Comparison of ENCODE assay signal across 8 cellular contexts in genomic region chr11:61752117-61752924, GRCh38. TPM values are rescaled to one million over a fixed set of nuclear protein-coding genes. Genes with fewer than 3 reads are reported as not detected.
DNase-seq lines count a peak whose midpoint lies in the region; TF ChIP-seq lines count a peak whose summit lies in the region.

MYRF (plus strand) TSS chr11:61752636; CDS start chr11:61752745, 109 bp downstream.

- peak; percentile 50 for TF ChIP-seq CTCF in GM12873 (IDR thresholded peaks at IDR 0.05; ENCODE audit: insufficient read depth, low read depth, low read length, missing control alignments)

- peak; percentile 26 for DNase-seq in M059J (ENCODE audit: low read depth)
- DNase-seq in activated CD4-positive, alpha-beta T cell treated with anti-CD3 and anti-CD28 coated beads, Interleukin-2, amount 50 U/mL, for 24 hours (ENCODE audit: low read depth in 1 of 2, low spot score in 1 of 2) = peak; percentile 25 to 33
- DNase-seq in dermis blood vessel endothelial cell = peak; percentile 54
- peak; percentile 36 to 58 for DNase-seq in lung microvascular endothelial cell (ENCODE audit: low read depth in 2 of 2)
- peak; percentile 42 to 49 for DNase-seq in stimulated activated CD8-positive, alpha-beta memory T cell treated with anti-CD3 and anti-CD28 coated beads, Interleukin-15, amount 100 ng/mL, for 48 hours (ENCODE audit: low read depth in 2 of 2)
- no peak for DNase-seq in DMS114 treated with DMSO at 0.1 percent for 48 hours (lab: John Stamatoyannopoulos, UW; ENCODE audit: unreplicated experiment)
- DNase-seq in retina = no peak

RNA-seq across cellular contexts. Expression of gene MYRF, which starts in this region (rescaled TPM):
- 4.3 and 5.0 TPM in 2 replicates for total RNA-seq in M059J (2014; rRNA removed; shearing (Covaris generic))
- total RNA-seq in dermis blood vessel endothelial cell (0.17 and 0.28 TPM in 2 replicates), lung microvascular endothelial cell (0.20 and 0.22 TPM in 2 replicates)

Comparison
In these comparisons a context has a peak if more than half of its experiments do, and no peak if none do; other contexts are left out.
1. Peak in DNase-seq in dermis blood vessel endothelial cell; RNA of the gene not detected or under 1 TPM.
2. Peak in DNase-seq in lung microvascular endothelial cell; RNA of the gene not detected or under 1 TPM.
3. DNase-seq: peak in M059J (single experiment), activated CD4-positive, alpha-beta T cell treated with anti-CD3 and anti-CD28 coated beads, Interleukin-2, amount 50 U/mL, for 24 hours (2 of 2) and stimulated activated CD8-positive, alpha-beta memory T cell treated with anti-CD3 and anti-CD28 coated beads, Interleukin-15, amount 100 ng/mL, for 48 hours (2 of 2); none in DMS114 treated with DMSO at 0.1 percent for 48 hours (single experiment) and retina (single experiment).